Comparison of ENCODE assay signal across 21 cellular contexts in the genomic region with DNA sequence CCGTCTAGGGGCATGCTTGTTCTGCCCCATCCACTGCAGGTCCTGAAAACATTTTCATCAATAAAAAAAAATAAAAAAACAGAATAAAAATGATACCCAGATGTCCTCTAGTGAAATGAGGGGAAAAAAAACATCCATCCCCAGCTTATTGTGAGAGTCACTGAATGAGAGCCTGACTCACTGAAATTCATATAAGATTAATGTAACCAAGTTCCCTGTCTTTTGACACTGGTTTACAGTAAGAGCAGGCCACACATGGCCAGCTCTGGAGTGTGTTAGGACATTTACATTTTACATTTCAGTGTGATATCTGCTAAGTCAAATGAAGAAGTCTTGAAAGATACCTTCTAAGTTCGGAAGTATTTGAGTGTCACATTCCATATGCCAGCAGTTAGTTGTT. TPM values are rescaled to one million over a fixed set of nuclear protein-coding genes. Genes with fewer than 3 reads are reported as not detected.
"Had no signal": no experiment of that assay in that cellular context is flagged by ENCODE, and none has a peak within 500 bp of the region (broad histone marks: within the 10 kb centered on the region; RNA-seq: fewer than 3 reads in every experiment).

No MANE protein-coding gene starts in this region.

- H3K9me3 Mint-ChIP-seq: stimulated activated memory B cell treated with anti-CD40 and anti-IgM and Interleukin-4, amounts not matched to agents 10 μg/mL and 1 μg/mL and 100 μg/mL, for 72 hours; stimulated activated naive CD8-positive, alpha-beta T cell treated with anti-CD3 and anti-CD28 coated beads, Interleukin-15, Interleukin-2, amounts not matched to agents 100 ng/mL and 50 ng/mL, for 24 hours had no signal

- H3K36me3 Mint-ChIP-seq: naive thymus-derived CD8-positive, alpha-beta T cell; stimulated activated memory B cell treated with anti-CD40 and anti-IgM and Interleukin-4, amounts not matched to agents 10 μg/mL and 1 μg/mL and 100 μg/mL, for 72 hours had no signal

- H3K4me3 ChIP-seq: colonic mucosa, gastroesophageal sphincter, mucosa of descending colon, pancreas, tibial artery, upper lobe of left lung, vagina had no signal

- H3K4me1 Mint-ChIP-seq: naive thymus-derived CD8-positive, alpha-beta T cell; stimulated activated memory B cell treated with anti-CD40 and anti-IgM and Interleukin-4, amounts not matched to agents 10 μg/mL and 1 μg/mL and 100 μg/mL, for 72 hours had no signal

- DNase-seq: colonic mucosa; dermis blood vessel endothelial cell; erythroblast; glutamatergic neuron; islet precursor cell; mammary epithelial cell; mucosa of descending colon; naive thymus-derived CD8-positive, alpha-beta T cell; occipital lobe; pancreas; right cardiac atrium; stimulated activated CD4-positive, alpha-beta T cell treated with anti-CD3 and anti-CD28 coated beads, Interleukin-4, amount 100 ng/mL, for 1 hour; tibial artery; upper lobe of left lung had no signal

- H3K27ac Mint-ChIP-seq: progenitor cell of endocrine pancreas; stimulated activated memory B cell treated with anti-CD40 and anti-IgM and Interleukin-4, amounts not matched to agents 10 μg/mL and 1 μg/mL and 100 μg/mL, for 72 hours; stimulated activated naive CD8-positive, alpha-beta T cell treated with anti-CD3 and anti-CD28 coated beads, Interleukin-15, Interleukin-2, amounts not matched to agents 100 ng/mL and 50 ng/mL, for 24 hours had no signal

- H3K27me3 Mint-ChIP-seq: stimulated activated naive CD8-positive, alpha-beta T cell treated with anti-CD3 and anti-CD28 coated beads, Interleukin-15, Interleukin-2, amounts not matched to agents 100 ng/mL and 50 ng/mL, for 24 hours had no signal

- H3K4me3 Mint-ChIP-seq: naive thymus-derived CD8-positive, alpha-beta T cell; stimulated activated memory B cell treated with anti-CD40 and anti-IgM and Interleukin-4, amounts not matched to agents 10 μg/mL and 1 μg/mL and 100 μg/mL, for 72 hours; stimulated activated naive CD8-positive, alpha-beta T cell treated with anti-CD3 and anti-CD28 coated beads, Interleukin-15, Interleukin-2, amounts not matched to agents 100 ng/mL and 50 ng/mL, for 24 hours had no signal

- ATAC-seq: gastroesophageal sphincter; left lobe of liver; mucosa of descending colon; naive thymus-derived CD8-positive, alpha-beta T cell; pancreas; right cardiac atrium; stimulated activated memory B cell treated with anti-CD40 and anti-IgM and Interleukin-4, amounts not matched to agents 10 μg/mL and 1 μg/mL and 100 μg/mL, for 72 hours had no signal

RNA-seq across cellular contexts. Expression of a gene that starts 21.1 kb away (rescaled TPM):
- total RNA-seq: temporal lobe had no signal

RNA-seq across cellular contexts. Expression of a gene that starts 23.1 kb away (rescaled TPM):
- total RNA-seq: naive thymus-derived CD8-positive, alpha-beta T cell; occipital lobe; progenitor cell of endocrine pancreas had no signal
